ENCODE assay signal across 15 cellular contexts in the genomic region with DNA sequence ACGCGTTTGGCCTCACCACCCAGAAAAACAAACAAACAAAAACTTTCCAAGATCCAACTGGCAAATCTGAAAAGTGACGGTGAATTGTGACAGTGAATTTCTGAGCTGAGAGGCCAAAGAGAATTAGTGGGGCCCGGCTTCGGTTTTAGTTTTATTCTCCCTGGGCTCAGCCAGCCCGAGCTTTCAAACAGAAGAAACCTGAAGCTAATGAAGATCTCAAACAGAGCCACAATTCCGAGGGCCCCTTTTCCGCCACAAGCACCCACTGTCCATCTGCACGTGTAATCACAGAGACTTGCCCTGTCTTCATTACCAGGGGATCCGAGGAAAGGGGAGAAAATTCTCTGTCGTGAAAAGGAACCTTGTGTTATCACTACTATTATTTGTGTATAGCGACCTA. TPM values are rescaled to one million over a fixed set of nuclear protein-coding genes. Genes with fewer than 3 reads are reported as not detected.
"Had no signal": no experiment of that assay in that cellular context is flagged by ENCODE, and none has a peak within 500 bp of the region (broad histone marks: within the 10 kb centered on the region; RNA-seq: fewer than 3 reads in every experiment).

No MANE protein-coding gene starts in this region.

- H3K4me3 ChIP-seq: gastrocnemius medialis, stomach, thoracic aorta had no signal

- H3K27ac ChIP-seq: ascending aorta, epithelial cell of prostate, gastrocnemius medialis, stomach, thoracic aorta had no signal

- H3K4me3 Mint-ChIP-seq: activated CD8-positive, alpha-beta T cell treated with anti-CD3 and anti-CD28 coated beads for 36 hours; activated naive CD8-positive, alpha-beta T cell treated with anti-CD3 and anti-CD28 coated beads, Interleukin-2, amount 50 U/mL, for 24 hours had no signal

- H3K36me3 ChIP-seq: ascending aorta, gastrocnemius medialis, stomach, thoracic aorta had no signal

- DNase-seq: activated CD4-positive, alpha-beta T cell treated with anti-CD3 and anti-CD28 coated beads for 1 hour; activated CD8-positive, alpha-beta memory T cell treated with anti-CD3 and anti-CD28 coated beads, Interleukin-2, amount 50 U/mL, for 4 hours; activated CD8-positive, alpha-beta T cell treated with anti-CD3 and anti-CD28 coated beads for 36 hours; activated naive CD8-positive, alpha-beta T cell treated with anti-CD3 and anti-CD28 coated beads, Interleukin-2, amount 50 U/mL, for 24 hours; effector CD8-positive, alpha-beta T cell; gastrocnemius medialis; midbrain; naive B cell; stimulated activated CD4-positive, alpha-beta T cell treated with anti-CD3 and anti-CD28 coated beads, Interleukin-4, amount 100 ng/mL, for 4 hours; stomach; SW 1271; T-helper 9 cell had no signal

- H3K27ac Mint-ChIP-seq: activated CD8-positive, alpha-beta T cell treated with anti-CD3 and anti-CD28 coated beads for 36 hours; activated naive CD8-positive, alpha-beta T cell treated with anti-CD3 and anti-CD28 coated beads, Interleukin-2, amount 50 U/mL, for 24 hours had no signal

- H3K9me3 ChIP-seq: ascending aorta, gastrocnemius medialis had no signal

RNA-seq across cellular contexts. Expression of a gene that starts 4.2 kb away (rescaled TPM):
- total RNA-seq: activated CD8-positive, alpha-beta T cell treated with anti-CD3 and anti-CD28 coated beads for 36 hours; thoracic aorta had no signal
